9 cellular contexts compared by ENCODE assay signal in genomic region chrX:47196098-47196497, GRCh38. TPM values are rescaled to one million over a fixed set of nuclear protein-coding genes. Genes with fewer than 3 reads are reported as not detected.
DNase-seq lines count a peak whose midpoint lies in the region; ATAC-seq and TF ChIP-seq lines count a peak whose summit lies in the region.
"Had no signal": no experiment of that assay in that cellular context is flagged by ENCODE, and none has a peak within 500 bp of the region (broad histone marks: within the 10 kb centered on the region; RNA-seq: fewer than 3 reads in every experiment).

No MANE protein-coding gene starts in this region.

- peak overlapping the region; percentile 36 for H3K4me3 ChIP-seq in coronary artery

- H3K36me3 Mint-ChIP-seq in CD14-positive monocyte (peaks cover 37 to 61% of the 10 kb centered on the region in 2 donors), nephron progenitor cell (ENCODE audit: low read depth) (peaks cover 61% of the 10 kb centered on the region)

- TF ChIP-seq CTCF in CD14-positive monocyte (IDR thresholded peaks at IDR 0.05) (no peak), coronary artery (IDR thresholded peaks at IDR 0.05) (no peak), nephron progenitor cell (IDR thresholded peaks at IDR 0.05) (no peak)

- H3K9me3 ChIP-seq in KOPT-K1 (ENCODE audit: insufficient read depth, low read length, poor library complexity, severe bottlenecking) = no peaks in the 10 kb centered on the region

- H3K27ac ChIP-seq in KOPT-K1 (ENCODE audit: low read depth, low read length, poor library complexity, severe bottlenecking) (peak overlapping the region; percentile 21), coronary artery (no peak overlapping the region)

- peaks cover 50% of the 10 kb centered on the region for H3K4me1 Mint-ChIP-seq in CD14-positive monocyte
- peaks cover 60% of the 10 kb centered on the region for H3K4me1 Mint-ChIP-seq in nephron progenitor cell

- DNase-seq in CD14-positive monocyte (ENCODE audit: low spot score) (no peak), coronary artery (ENCODE audit: low spot score) (no peak), nephron progenitor cell (no peak), amniotic stem cell (lab: John Stamatoyannopoulos, UW) (no peak), cortex of kidney (lab: John Stamatoyannopoulos, UW) (no peak)
- DNase-seq: stimulated activated CD4-positive, alpha-beta T cell treated with anti-CD3 and anti-CD28 coated beads, Interleukin-2, amount 100 ng/mL, for 48 hours had no signal

- intact Hi-C loops in CD14-positive monocyte (cut with micrococcal nuclease) = loop anchor here (10.0 kb wide), 3 partner anchors 189 to 639 kb away; partner anchors contain the start of gene ZNF81 (in 1 of the 2)

- peak overlapping the region in 6 of 7 donors; percentile 63 to 99 (median 74) for H3K27ac Mint-ChIP-seq in CD14-positive monocyte
- H3K27ac Mint-ChIP-seq in nephron progenitor cell = peak overlapping the region; percentile 50

- H3K9me3 Mint-ChIP-seq in CD14-positive monocyte (peaks cover 0 to under 1% (median 0%) of the 10 kb centered on the region in 7 donors), nephron progenitor cell (peaks cover 6% of the 10 kb centered on the region)

- peaks cover 56% of the 10 kb centered on the region for H3K36me3 ChIP-seq in KOPT-K1 (ENCODE audit: insufficient read depth, low read length)

- H3K4me3 Mint-ChIP-seq in CD14-positive monocyte = peak overlapping the region; percentile 28 to 43
- H3K4me3 Mint-ChIP-seq in nephron progenitor cell = peak overlapping the region; percentile 99

- ATAC-seq in GM19397 (IDR thresholded peaks at IDR 0.05; ENCODE audit: unreplicated experiment) (no peak), HG03520 (IDR thresholded peaks at IDR 0.05; ENCODE audit: unreplicated experiment) (no peak)

- H3K27me3 Mint-ChIP-seq in CD14-positive monocyte (ENCODE audit: low read depth in 3 of 3) (peaks cover 0 to 21% (median 0%) of the 10 kb centered on the region in 3 donors), nephron progenitor cell (ENCODE audit: low read depth, poor library complexity) (peaks cover 6% of the 10 kb centered on the region)

RNA-seq across cellular contexts. Expression of gene UBA1, which starts 2.5 kb away (rescaled TPM):
- polyA plus RNA-seq in CD14-positive monocyte = 100 to 1,000 TPM; 125 to 150 TPM

RNA-seq across cellular contexts. Expression of gene CDK16, which starts 22.4 kb away (rescaled TPM):
- polyA plus RNA-seq in CD14-positive monocyte = 10 to 100 TPM in 1 of 2 donors, 1 to 10 TPM in 1; 7.3 to 14.1 TPM

RNA-seq across cellular contexts. Expression of gene USP11, which starts 36.7 kb away (rescaled TPM):
- polyA plus RNA-seq in CD14-positive monocyte = 1 to 10 TPM; 6.7 to 8.8 TPM

RNA-seq across cellular contexts. Expression of gene RBM10, which starts 51.1 kb away (rescaled TPM):
- 10 to 100 TPM in 1 of 2 donors, 1 to 10 TPM in 1; 7.3 to 14.0 TPM for polyA plus RNA-seq in CD14-positive monocyte

RNA-seq across cellular contexts. Expression of gene NDUFB11, which starts 51.6 kb away (rescaled TPM):
- polyA plus RNA-seq in CD14-positive monocyte = 100 to 1,000 TPM; 104 to 139 TPM
